ENCODE assay signal across 17 cellular contexts in the genomic region with DNA sequence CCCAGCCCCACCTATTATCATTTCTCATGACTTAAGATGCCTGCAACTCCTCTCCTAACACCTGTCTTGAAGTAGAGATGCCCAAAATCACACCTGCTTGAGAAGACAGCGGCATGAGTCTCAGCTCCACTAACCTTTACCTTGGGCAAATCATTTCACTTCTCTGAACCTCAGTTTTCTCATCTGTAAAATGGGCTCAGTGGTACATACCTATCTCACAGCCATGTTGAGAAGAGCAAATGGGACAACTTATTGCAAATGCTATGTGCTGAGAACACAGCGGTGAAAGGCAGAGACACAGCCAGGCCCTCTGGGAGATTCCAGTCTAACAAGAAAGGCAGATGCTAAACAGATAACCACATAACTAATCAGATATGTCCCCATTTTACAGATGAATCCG. TPM values are rescaled to one million over a fixed set of nuclear protein-coding genes. Genes with fewer than 3 reads are reported as not detected.
A peak's percentile ranks its signal among the peaks of the same experiment; 100 is the strongest.
DNase-seq lines count a peak whose midpoint lies in the region; ATAC-seq, FAIRE-seq and TF ChIP-seq lines count a peak whose summit lies in the region.
"Had no signal": no experiment of that assay in that cellular context is flagged by ENCODE, and none has a peak within 500 bp of the region (broad histone marks: within the 10 kb centered on the region; RNA-seq: fewer than 3 reads in every experiment).

No MANE protein-coding gene starts in this region.

- no peaks in the 10 kb centered on the region; the same call in 1 of the 2 replicates for H3K79me1 ChIP-seq in H1 (ENCODE audit: low read depth, low read length)

- DNase-seq in A549 (ENCODE audit: low read depth in 1 of 2, low spot score in 1 of 2) (no peak), H1 (ENCODE audit: low read depth in 1 of 2, low spot score in 2 of 2) (no peak), right lobe of liver (no peak), transverse colon (no peak), NOMO-1 treated with DMSO at 0.1 percent for 48 hours (lab: John Stamatoyannopoulos, UW; ENCODE audit: unreplicated experiment) (no peak), MV-4-11 (lab: John Stamatoyannopoulos, UW) (no peak)
- DNase-seq in activated naive CD4-positive, alpha-beta T cell treated with anti-CD3 and anti-CD28 coated beads, Interleukin-2, amount 50 U/mL, for 16 hours = no peak
- DNase-seq: 8988T; ACHN; CD4-positive, CD25-positive, alpha-beta regulatory T cell; DMS79; GM23248; H7; IMR-90 had no signal

- in situ Hi-C loops in transverse colon (cut with MboI; ENCODE audit: low pct_ligation_motif_present in 1 of 4, low pct_unique_long_range_greater_than_20kb in 1 of 4, low sequenced_read_pairs in 3 of 4) = no loop called here

- H3K4me3 ChIP-seq in A549 (no peak overlapping the region), H1 (ENCODE audit: extremely low read depth in 1 of 4, insufficient read depth in 2 of 4, low read depth in 3 of 4, low read length in 4 of 4) (no peak overlapping the region), right lobe of liver (no peak overlapping the region), transverse colon (no peak overlapping the region)
- H3K4me3 ChIP-seq: BLaER1 treated with 17β-estradiol and CSF1 and Interleukin-3, amounts not matched to agents 10 nM and 100 nM; GM12878; GM23248 had no signal

- no peak for ATAC-seq in A549
- ATAC-seq in right lobe of liver = no peak
- ATAC-seq: GM12878 had no signal

- TF ChIP-seq CTCF in A549 (IDR thresholded peaks at IDR 0.05) = no peak
- no peak for TF ChIP-seq CTCF in H1 (IDR thresholded peaks at IDR 0.05; ENCODE audit: control extremely low read depth in 1 of 3, insufficient read depth in 1 of 3, low read depth in 1 of 3, low read length in 3 of 3)
- TF ChIP-seq CTCF in right lobe of liver (IDR thresholded peaks at IDR 0.05) = no peak
- TF ChIP-seq CTCF in transverse colon (IDR thresholded peaks at IDR 0.05) = no peak

- no peaks in the 10 kb centered on the region; a peak in 2 of 7 replicates for H3K27me3 ChIP-seq in H1 (replicated peaks in 1 of 4; ENCODE audit: control insufficient read depth in 3 of 4, extremely low read depth in 1 of 4, insufficient read depth in 3 of 4, low read length in 3 of 4)
- H3K27me3 ChIP-seq in right lobe of liver = no peaks in the 10 kb centered on the region
- H3K27me3 ChIP-seq in transverse colon = no peaks in the 10 kb centered on the region
- H3K27me3 ChIP-seq: BLaER1 treated with 17β-estradiol and CSF1 and Interleukin-3, amounts not matched to agents 10 nM and 100 nM had no signal

- no peak overlapping the region for H3K27ac ChIP-seq in A549
- H3K27ac ChIP-seq in H1 (ENCODE audit: low read depth, low read length) = no peak overlapping the region
- peak overlapping the region in 2 of 3 donors; percentile 72 to 73 for H3K27ac ChIP-seq in right lobe of liver
- H3K27ac ChIP-seq in transverse colon = peak overlapping the region; percentile 92 to 99 (median 99)
- H3K27ac ChIP-seq: BLaER1 treated with 17β-estradiol and CSF1 and Interleukin-3, amounts not matched to agents 10 nM and 100 nM; GM23248 had no signal

- H4K8ac ChIP-seq in H1 (ENCODE audit: extremely low read depth, insufficient read depth, low read length) = no peak overlapping the region

- H3K18ac ChIP-seq in H1 (ENCODE audit: extremely low read depth, low read length) = no peak overlapping the region

- no peak overlapping the region for H4K5ac ChIP-seq in H1 (ENCODE audit: insufficient read length, low read depth, low read length)

- H3K56ac ChIP-seq in H1 (replicated peaks; ENCODE audit: insufficient read length, low read depth, low read length) = no peak overlapping the region

- CTCF ChIA-PET in A549 (lab: Yijun Ruan, JAX) (interaction anchor here (1.0 kb wide), 1 partner anchor 23 kb away, joined by 3 read pairs; no protein-coding TSS in a partner anchor), H1 (lab: Charles Lee; ENCODE audit: partially characterized antibody) (interaction anchor here (0.8 to 1.0 kb wide), 2 partner anchors 14 to 34 kb away, joined by 3 to 5 read pairs; no protein-coding TSS in a partner anchor)

- no peak overlapping the region for H3K4me2 ChIP-seq in A549
- H3K4me2 ChIP-seq in H1 (ENCODE audit: insufficient read depth in 1 of 2, low read depth in 2 of 2, low read length in 2 of 2) = no peak overlapping the region
- H3K4me2 ChIP-seq: BLaER1 treated with 17β-estradiol and CSF1 and Interleukin-3, amounts not matched to agents 10 nM and 100 nM had no signal

- H3K9me3 ChIP-seq in A549 (no peaks in the 10 kb centered on the region), H1 (ENCODE audit: insufficient read depth in 2 of 2, low read depth in 1 of 2, low read length in 1 of 2) (no peaks in the 10 kb centered on the region), right lobe of liver (no peaks in the 10 kb centered on the region), transverse colon (no peaks in the 10 kb centered on the region)
- H3K9me3 ChIP-seq: BLaER1 treated with 17β-estradiol and CSF1 and Interleukin-3, amounts not matched to agents 10 nM and 100 nM had no signal

- FAIRE-seq in A549 (lab: Jason Lieb, UNC) (no peak), H1 (lab: Jason Lieb, UNC) (no peak)
- FAIRE-seq: GM12878, GM18507 had no signal

- intact Hi-C loops in right lobe of liver (cut with DNase I) (no loop called here), transverse colon (cut with DNase I; ENCODE audit: low total_unique reads) (no loop called here)

- no peak overlapping the region for H2BK20ac ChIP-seq in H1 (ENCODE audit: low read length)

- no peak overlapping the region for H2BK15ac ChIP-seq in H1 (ENCODE audit: low read length)

- H3K23me2 ChIP-seq in H1 (ENCODE audit: low read depth, low read length) = no peaks in the 10 kb centered on the region

- no peak for TF ChIP-seq RAD21 in A549 (conservative IDR thresholded peaks at IDR 0.05 in 1 of 2, IDR thresholded peaks at IDR 0.05 in 1 of 2)
- no peak for TF ChIP-seq RAD21 in H1 (IDR thresholded peaks at IDR 0.05 in 1 of 2, conservative IDR thresholded peaks at IDR 0.05 in 1 of 2; ENCODE audit: low read depth in 2 of 2, low read length in 2 of 2)

- no peak overlapping the region for H3K9ac ChIP-seq in H1 (replicated peaks in 1 of 4; ENCODE audit: extremely low read depth in 1 of 4, low read depth in 3 of 4, low read length in 3 of 4)
- H3K9ac ChIP-seq: BLaER1 treated with 17β-estradiol and CSF1 and Interleukin-3, amounts not matched to agents 10 nM and 100 nM; GM23248 had no signal

- no peak for TF ChIP-seq POLR2A in A549 (IDR thresholded peaks at IDR 0.05; ENCODE audit: low read length)
- TF ChIP-seq POLR2A in H1 (IDR thresholded peaks at IDR 0.05; ENCODE audit: control extremely low read depth in 1 of 2, low read depth in 2 of 2, low read length in 2 of 2) = peak in 1 of 2 experiments; percentile 31; a peak in 1 of 3 replicates
- no peak for TF ChIP-seq POLR2A in right lobe of liver (IDR thresholded peaks at IDR 0.05)
- no peak for TF ChIP-seq POLR2A in transverse colon (IDR thresholded peaks at IDR 0.05)

- 96% methylated on average over 3 of the region's 3 CpGs for WGBS in A549 (ENCODE audit: missing lambda C conversion rate)
- WGBS in H1 (ENCODE audit: extremely low coverage in 1 of 2, insufficient coverage in 1 of 2, insufficient read length in 1 of 2, insufficient replicate concordance in 2 of 2, low coverage in 1 of 2, low lambda C conversion rate in 2 of 2, missing lambda C conversion rate in 1 of 2), 2 experiments = 94% methylated on average over 3 of the region's 3 CpGs; no CpG with 5 or more reads in 1 of the 2 experiments
- 100% methylated on average over 1 of the region's 3 CpGs for WGBS in right lobe of liver (ENCODE audit: insufficient coverage, low coverage, low lambda C conversion rate, missing lambda C conversion rate)
- 96% methylated on average over 3 of the region's 3 CpGs; no CpG with 5 or more reads in 1 of the 2 donors for WGBS in transverse colon (ENCODE audit: low coverage in 1 of 2), 2 donors

- peaks cover under 1 to 11% of the 10 kb centered on the region in 2 experiments for H4K20me1 ChIP-seq in H1 (replicated peaks in 1 of 2; ENCODE audit: control insufficient read depth in 1 of 2, insufficient read depth in 2 of 2, low read length in 2 of 2)

- H4K91ac ChIP-seq in H1 (replicated peaks; ENCODE audit: insufficient read length, low read length) = no peak overlapping the region

- no peak overlapping the region for H3K14ac ChIP-seq in H1 (ENCODE audit: insufficient read length)

- POLR2A ChIA-PET in A549 (lab: Yijun Ruan, JAX) (interaction anchor here (0.8 kb wide), 1 partner anchor 21 kb away, joined by 3 read pairs; no protein-coding TSS in a partner anchor), H1 (lab: Charles Lee; ENCODE audit: partially characterized antibody) (interaction anchor here (0.7 to 4.1 kb wide), 3 partner anchors 8 to 63 kb away, joined by 3 to 18 read pairs (median 4); partner anchors contain the start of genes MPST and TST)

- H3K79me2 ChIP-seq in H1 (ENCODE audit: control insufficient read depth in 1 of 2, insufficient read depth in 2 of 2, low read length in 2 of 2) = no peaks in the 10 kb centered on the region

- no peak overlapping the region for H2BK5ac ChIP-seq in H1 (ENCODE audit: low read depth, low read length)

- H2BK12ac ChIP-seq in H1 (ENCODE audit: low read depth, low read length) = no peak overlapping the region

- H2AK5ac ChIP-seq in H1 (ENCODE audit: low read depth, low read length) = no peak overlapping the region

- no peak overlapping the region for H3K23ac ChIP-seq in H1 (ENCODE audit: insufficient read length)

- H3K4ac ChIP-seq in H1 (replicated peaks; ENCODE audit: insufficient read length, low read depth, low read length) = no peak overlapping the region

- no peak overlapping the region for H2AFZ ChIP-seq in H1 (ENCODE audit: low read length)
- H2AFZ ChIP-seq: GM23248 had no signal

- H3K36me3 ChIP-seq in H1 (ENCODE audit: control insufficient read depth in 2 of 4, insufficient read depth in 4 of 4, low read length in 3 of 4) = peaks cover 0 to 4% (median 0%) of the 10 kb centered on the region in 4 experiments; a peak in 1 of 8 replicates
- peaks cover 0 to 5% (median 2%) of the 10 kb centered on the region in 4 donors for H3K36me3 ChIP-seq in right lobe of liver
- H3K36me3 ChIP-seq in transverse colon = no peaks in the 10 kb centered on the region

- H3K4me1 ChIP-seq in A549 = peaks cover 11% of the 10 kb centered on the region
- H3K4me1 ChIP-seq in H1 (replicated peaks in 1 of 4; ENCODE audit: control insufficient read depth in 3 of 4, insufficient read depth in 4 of 4, low read length in 3 of 4) = peaks cover 0 to 4% (median 1%) of the 10 kb centered on the region in 4 experiments; a peak in 3 of 7 replicates
- H3K4me1 ChIP-seq in right lobe of liver = peaks cover 0 to 64% (median 28%) of the 10 kb centered on the region in 4 donors
- peaks cover 12 to 50% (median 40%) of the 10 kb centered on the region in 4 donors for H3K4me1 ChIP-seq in transverse colon

- no peak overlapping the region for H2BK120ac ChIP-seq in H1 (replicated peaks; ENCODE audit: low read depth, low read length)

- TF ChIP-seq EP300 in A549 (IDR thresholded peaks at IDR 0.05) (no peak), H1 (IDR thresholded peaks at IDR 0.05; ENCODE audit: borderline replicate concordance in 1 of 2, low read depth in 2 of 2, low read length in 2 of 2) (no peak), transverse colon (IDR thresholded peaks at IDR 0.05; ENCODE audit: low read depth) (no peak)

RNA-seq across cellular contexts. Expression of gene TST, which starts 7.8 kb away (rescaled TPM):
- 43.2 and 49.4 TPM in 2 replicates for polyA plus RNA-seq in A549 (2011; rRNA removed)
- polyA plus RNA-seq in A549 (2012; cell fraction: cytosol; rRNA removed) = 66.1 and 85.7 TPM in 2 replicates
- 69.8 and 75.9 TPM in 2 replicates for polyA plus RNA-seq in A549 (2012; cell fraction: nucleus; rRNA removed)
- polyA plus RNA-seq in A549 (2017; fragmentation: RNase III; extraction: RNeasy Plus Mini Kit Qiagen cat#74134 plus additional on column Dnase treatment) = 36.4 to 50.1 TPM (median 49.4 TPM) in 3 replicates
- 30.3 and 39.4 TPM in 2 replicates for polyA minus RNA-seq in A549 (2011; rRNA and poly(A)+ RNA removed)
- 22.6 and 23.6 TPM in 2 replicates for total RNA-seq in H1 (2021; fragmentation: NEBNext Ultra II Directional; extraction: Animal tissue kit (Norgen Biotek cat#: 25700))
- 61.6 and 82.8 TPM in 2 replicates for polyA plus RNA-seq in H1 (2011; rRNA removed)
- 53.6 TPM for polyA plus RNA-seq in H1 (2011; cell fraction: cytosol; rRNA removed)
- 57.3 TPM for polyA plus RNA-seq in H1 (2011; cell fraction: nucleus; rRNA removed)
- polyA plus RNA-seq in H1 (2012, experiment 1 of 2) = 20.0 to 33.4 TPM (median 31.7 TPM) in 4 replicates
- 46.9 TPM for polyA plus RNA-seq in H1 (2012, experiment 2 of 2)
- 21.6 TPM for polyA plus RNA-seq in H1 (2013, experiment 1 of 2)
- polyA plus RNA-seq in H1 (2013, experiment 2 of 2) = 21.2 TPM
- 15.3 and 16.1 TPM in 2 replicates for polyA minus RNA-seq in H1 (2011; rRNA and poly(A)+ RNA removed)
- polyA minus RNA-seq in H1 (2011; cell fraction: cytosol; rRNA and poly(A)+ RNA removed) = 15.0 TPM
- 24.1 TPM for polyA minus RNA-seq in H1 (2011; cell fraction: nucleus; rRNA and poly(A)+ RNA removed)
- 100 to 1,000 TPM; 223 to 355 (median 321) TPM for total RNA-seq in right lobe of liver
- 100 to 1,000 TPM; 246 to 719 (median 557) TPM for total RNA-seq in transverse colon
- total RNA-seq: CD4-positive, CD25-positive, alpha-beta regulatory T cell had no signal

RNA-seq across cellular contexts. Expression of gene MPST, which starts 8.1 kb away (rescaled TPM):
- polyA plus RNA-seq in A549 (2011; rRNA removed) = 40.6 and 44.2 TPM in 2 replicates
- 109 and 153 TPM in 2 replicates for polyA plus RNA-seq in A549 (2012; cell fraction: cytosol; rRNA removed)
- polyA plus RNA-seq in A549 (2012; cell fraction: nucleus; rRNA removed) = 121 and 191 TPM in 2 replicates
- polyA plus RNA-seq in A549 (2017; fragmentation: RNase III; extraction: RNeasy Plus Mini Kit Qiagen cat#74134 plus additional on column Dnase treatment) = 55.4 to 63.3 TPM (median 61.8 TPM) in 3 replicates
- polyA minus RNA-seq in A549 (2011; rRNA and poly(A)+ RNA removed) = 20.0 and 24.3 TPM in 2 replicates
- 86.0 and 89.9 TPM in 2 replicates for total RNA-seq in H1 (2021; fragmentation: NEBNext Ultra II Directional; extraction: Animal tissue kit (Norgen Biotek cat#: 25700))
- 124 and 229 TPM in 2 replicates for polyA plus RNA-seq in H1 (2011; rRNA removed)
- polyA plus RNA-seq in H1 (2011; cell fraction: cytosol; rRNA removed) = 146 TPM
- 185 TPM for polyA plus RNA-seq in H1 (2011; cell fraction: nucleus; rRNA removed)
- polyA plus RNA-seq in H1 (2012, experiment 1 of 2) = 52.9 to 98.2 TPM (median 88.2 TPM) in 4 replicates
- polyA plus RNA-seq in H1 (2012, experiment 2 of 2) = 88.4 TPM
- polyA plus RNA-seq in H1 (2013, experiment 1 of 2) = 83.0 TPM
- polyA plus RNA-seq in H1 (2013, experiment 2 of 2) = 81.8 TPM
- 13.0 and 20.1 TPM in 2 replicates for polyA minus RNA-seq in H1 (2011; rRNA and poly(A)+ RNA removed)
- 66.1 TPM for polyA minus RNA-seq in H1 (2011; cell fraction: cytosol; rRNA and poly(A)+ RNA removed)
- polyA minus RNA-seq in H1 (2011; cell fraction: nucleus; rRNA and poly(A)+ RNA removed) = 39.9 TPM
- 100 to 1,000 TPM; 153 to 301 (median 214) TPM for total RNA-seq in right lobe of liver
- total RNA-seq in transverse colon = 100 to 1,000 TPM; 407 to 964 (median 541) TPM

RNA-seq across cellular contexts. Expression of gene KCTD17, which starts 40.1 kb away (rescaled TPM):
- polyA plus RNA-seq in A549 (2011; rRNA removed) (17.7 and 18.7 TPM in 2 replicates), A549 (2017; fragmentation: RNase III; extraction: RNeasy Plus Mini Kit Qiagen cat#74134 plus additional on column Dnase treatment) (29.5 to 37.1 TPM (median 35.5 TPM) in 3 replicates), H1 (2011; rRNA removed) (44.0 and 69.0 TPM in 2 replicates)
- polyA plus RNA-seq in A549 (2012; cell fraction: cytosol; rRNA removed) = 23.0 and 35.2 TPM in 2 replicates
- polyA plus RNA-seq in A549 (2012; cell fraction: nucleus; rRNA removed) = 49.7 and 59.1 TPM in 2 replicates
- 37.0 and 37.9 TPM in 2 replicates for polyA minus RNA-seq in A549 (2011; rRNA and poly(A)+ RNA removed)
- total RNA-seq in H1 (2021; fragmentation: NEBNext Ultra II Directional; extraction: Animal tissue kit (Norgen Biotek cat#: 25700)) = 35.8 and 39.4 TPM in 2 replicates
- 47.9 TPM for polyA plus RNA-seq in H1 (2011; cell fraction: cytosol; rRNA removed)
- polyA plus RNA-seq in H1 (2011; cell fraction: nucleus; rRNA removed) = 87.7 TPM
- polyA plus RNA-seq in H1 (2012, experiment 1 of 2) = 24.9 to 38.8 TPM (median 38.0 TPM) in 4 replicates
- 36.2 TPM for polyA plus RNA-seq in H1 (2012, experiment 2 of 2)
- polyA plus RNA-seq in H1 (2013, experiment 1 of 2) = 21.4 TPM
- polyA plus RNA-seq in H1 (2013, experiment 2 of 2) = 23.8 TPM
- 22.1 and 45.1 TPM in 2 replicates for polyA minus RNA-seq in H1 (2011; rRNA and poly(A)+ RNA removed)
- polyA minus RNA-seq in H1 (2011; cell fraction: cytosol; rRNA and poly(A)+ RNA removed) = 20.6 TPM
- 27.7 TPM for polyA minus RNA-seq in H1 (2011; cell fraction: nucleus; rRNA and poly(A)+ RNA removed)
- total RNA-seq in right lobe of liver (1 to 10 TPM; 2.0 to 9.7 (median 4.4) TPM), transverse colon (10 to 100 TPM; 11.2 to 61.3 (median 35.1) TPM)

Comparison
In these comparisons a context has a peak if more than half of its experiments do, and no peak if none do; other contexts are left out.
1. H3K27ac ChIP-seq: peak in right lobe of liver (2 of 3) and transverse colon (4 of 4); none in A549 (0 of 2) and H1 (single experiment).
2. Of the 18 proteins assayed by ChIP-seq in both H1 and A549: peak only in H1: none; only in A549: none; in both: KDM1A; in neither: 15; mixed calls (peak in some experiments, not most) for 2.